In genomic region chr5:171387255-171387969, GRCh38 we compare ENCODE assay signal across 7 cellular contexts. TPM values are rescaled to one million over a fixed set of nuclear protein-coding genes. Genes with fewer than 3 reads are reported as not detected.
A peak's percentile ranks its signal among the peaks of the same experiment; 100 is the strongest.
DNase-seq lines count a peak whose midpoint lies in the region; ATAC-seq and TF ChIP-seq lines count a peak whose summit lies in the region.

Gene NPM1 (plus strand): TSS chr5:171387849. CDS start chr5:171387949, 100 bp downstream.

- H4K20me1 ChIP-seq in hepatocyte (ENCODE audit: insufficient read depth, poor library complexity, severe bottlenecking), result peaks cover 43% of the 10 kb centered on the region

- no peaks in the 10 kb centered on the region for H3K9me2 ChIP-seq in hepatocyte (replicated peaks; ENCODE audit: insufficient read depth)

- no peaks in the 10 kb centered on the region for H3K9me3 ChIP-seq in hepatocyte (ENCODE audit: low read depth)

- peak; percentile 98 to 99 for DNase-seq in NCI-H2081 (lab: John Stamatoyannopoulos, UW)
- peak; percentile 98 for DNase-seq in T1000 (lab: John Stamatoyannopoulos, UW)
- peak; percentile 100 for DNase-seq in astrocyte of the hippocampus (ENCODE audit: low read depth, low spot score)
- DNase-seq in hepatocyte (ENCODE audit: low spot score), result peak; percentile 100
- peak; percentile 91 for DNase-seq in renal cortical epithelial cell (ENCODE audit: low read depth)

- no peak for TF ChIP-seq CTCF in hepatocyte (IDR thresholded peaks at IDR 0.05; ENCODE audit: poor library complexity)

- peak within 1 kb of the TSS; percentile 54 for H3K4me3 ChIP-seq in hepatocyte

- no peaks in the 10 kb centered on the region for H3K27me3 ChIP-seq in hepatocyte

- under 1% methylated on average over 45 of the region's 60 CpGs for WGBS in hepatocyte (ENCODE audit: low lambda C conversion rate, missing lambda C conversion rate)

- H3K36me3 ChIP-seq in hepatocyte (replicated peaks; ENCODE audit: insufficient read depth, low read depth), result peaks cover 3% of the 10 kb centered on the region

- H3K27ac ChIP-seq in hepatocyte, result peak within 1 kb of the TSS; percentile 94

- H3K79me2 ChIP-seq in hepatocyte, result peaks cover 46% of the 10 kb centered on the region

- ATAC-seq in GM18508 (IDR thresholded peaks at IDR 0.05; ENCODE audit: insufficient read depth, unreplicated experiment) (peak; percentile 59), HG03025 (IDR thresholded peaks at IDR 0.05; ENCODE audit: low FRiP score, unreplicated experiment) (peak; percentile 73)

- H3K4me1 ChIP-seq in hepatocyte (ENCODE audit: insufficient read depth), result peaks cover 26% of the 10 kb centered on the region

- H2AFZ ChIP-seq in hepatocyte, result peak within 1 kb of the TSS; percentile 75

- H3K4me2 ChIP-seq in hepatocyte, result peak within 1 kb of the TSS; percentile 88

RNA-seq across cellular contexts. Expression of gene NPM1, which starts in this region (rescaled TPM):
- 1,088 and 1,095 TPM in 2 replicates for total RNA-seq in hepatocyte
- 373 and 443 TPM in 2 replicates for polyA plus RNA-seq in hepatocyte
- 1,217 and 1,585 TPM in 2 replicates for total RNA-seq in renal cortical epithelial cell

Comparison
In these comparisons a context has a peak if more than half of its experiments do, and no peak if none do; other contexts are left out.
1. Peak in every context shown above with its lines: DNase-seq, ATAC-seq, H3K4me3 ChIP-seq and H3K27ac ChIP-seq.